Comparison of ENCODE assay signal across 1 cellular context in the genomic region with DNA sequence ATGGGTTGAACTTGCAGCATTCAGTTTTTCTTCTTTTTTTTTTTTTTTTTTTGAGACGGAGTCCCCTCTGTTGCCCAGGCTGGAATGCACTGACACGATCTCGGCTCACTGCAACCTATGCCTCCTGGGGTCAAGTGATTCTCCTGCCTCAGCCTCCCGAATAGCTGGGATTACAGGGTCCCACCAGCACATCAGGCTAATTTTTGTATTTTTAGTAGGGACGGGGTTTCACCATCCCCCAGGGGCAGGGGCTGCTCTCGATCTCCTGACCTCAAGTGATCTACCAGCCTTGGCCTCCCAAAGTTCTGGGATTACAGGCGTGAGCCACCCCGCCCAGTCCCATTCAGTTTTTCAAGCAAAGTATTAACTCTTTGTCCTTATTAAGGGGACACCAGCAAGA.
TF ChIP-seq lines count a peak whose summit lies in the region.

No MANE protein-coding gene starts in this region.

TF ChIP-seq in HEK293, 187 proteins besides CTCF, POLR2A, EP300 and RAD21 (continued from another document):
- TF ChIP-seq, protein P1, sequence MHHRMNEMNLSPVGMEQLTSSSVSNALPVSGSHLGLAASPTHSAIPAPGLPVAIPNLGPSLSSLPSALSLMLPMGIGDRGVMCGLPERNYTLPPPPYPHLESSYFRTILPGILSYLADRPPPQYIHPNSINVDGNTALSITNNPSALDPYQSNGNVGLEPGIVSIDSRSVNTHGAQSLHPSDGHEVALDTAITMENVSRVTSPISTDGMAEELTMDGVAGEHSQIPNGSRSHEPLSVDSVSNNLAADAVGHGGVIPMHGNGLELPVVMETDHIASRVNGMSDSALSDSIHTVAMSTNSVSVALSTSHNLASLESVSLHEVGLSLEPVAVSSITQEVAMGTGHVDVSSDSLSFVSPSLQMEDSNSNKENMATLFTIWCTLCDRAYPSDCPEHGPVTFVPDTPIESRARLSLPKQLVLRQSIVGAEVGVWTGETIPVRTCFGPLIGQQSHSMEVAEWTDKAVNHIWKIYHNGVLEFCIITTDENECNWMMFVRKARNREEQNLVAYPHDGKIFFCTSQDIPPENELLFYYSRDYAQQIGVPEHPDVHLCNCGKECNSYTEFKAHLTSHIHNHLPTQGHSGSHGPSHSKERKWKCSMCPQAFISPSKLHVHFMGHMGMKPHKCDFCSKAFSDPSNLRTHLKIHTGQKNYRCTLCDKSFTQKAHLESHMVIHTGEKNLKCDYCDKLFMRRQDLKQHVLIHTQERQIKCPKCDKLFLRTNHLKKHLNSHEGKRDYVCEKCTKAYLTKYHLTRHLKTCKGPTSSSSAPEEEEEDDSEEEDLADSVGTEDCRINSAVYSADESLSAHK (tag by site-specific recombination; IDR thresholded peaks at IDR 0.05), result no peak
- TF ChIP-seq ZNF23 (tag by site-specific recombination; IDR thresholded peaks at IDR 0.05; ENCODE audit: borderline replicate concordance) (no peak), ZBTB1 (tag by site-specific recombination; IDR thresholded peaks at IDR 0.05) (no peak), ZXDB (tag by site-specific recombination; IDR thresholded peaks at IDR 0.05) (0 out of 2 replicates have a peak, but pooled peaks have one; percentile 22), ZNF768 (tag by site-specific recombination; IDR thresholded peaks at IDR 0.05) (no peak), ZNF391 (tag by site-specific recombination; IDR thresholded peaks at IDR 0.05; ENCODE audit: borderline replicate concordance, low read depth) (no peak)
- TF ChIP-seq, protein P2, sequence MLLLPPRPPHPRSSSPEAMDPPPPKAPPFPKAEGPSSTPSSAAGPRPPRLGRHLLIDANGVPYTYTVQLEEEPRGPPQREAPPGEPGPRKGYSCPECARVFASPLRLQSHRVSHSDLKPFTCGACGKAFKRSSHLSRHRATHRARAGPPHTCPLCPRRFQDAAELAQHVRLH (tag by site-specific recombination; IDR thresholded peaks at IDR 0.05), result no peak
- TF ChIP-seq, protein P3, sequence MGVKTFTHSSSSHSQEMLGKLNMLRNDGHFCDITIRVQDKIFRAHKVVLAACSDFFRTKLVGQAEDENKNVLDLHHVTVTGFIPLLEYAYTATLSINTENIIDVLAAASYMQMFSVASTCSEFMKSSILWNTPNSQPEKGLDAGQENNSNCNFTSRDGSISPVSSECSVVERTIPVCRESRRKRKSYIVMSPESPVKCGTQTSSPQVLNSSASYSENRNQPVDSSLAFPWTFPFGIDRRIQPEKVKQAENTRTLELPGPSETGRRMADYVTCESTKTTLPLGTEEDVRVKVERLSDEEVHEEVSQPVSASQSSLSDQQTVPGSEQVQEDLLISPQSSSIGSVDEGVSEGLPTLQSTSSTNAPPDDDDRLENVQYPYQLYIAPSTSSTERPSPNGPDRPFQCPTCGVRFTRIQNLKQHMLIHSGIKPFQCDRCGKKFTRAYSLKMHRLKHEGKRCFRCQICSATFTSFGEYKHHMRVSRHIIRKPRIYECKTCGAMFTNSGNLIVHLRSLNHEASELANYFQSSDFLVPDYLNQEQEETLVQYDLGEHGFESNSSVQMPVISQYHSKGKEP (tag by site-specific recombination; IDR thresholded peaks at IDR 0.05), result 0 out of 2 replicates have a peak, but pooled peaks have one; percentile 1
TF ChIP-seq in HEK293: peak in this region for 2.
